9 cellular contexts compared by ENCODE assay signal in genomic region chr17:7613769-7614421, GRCh38. TPM values are rescaled to one million over a fixed set of nuclear protein-coding genes. Genes with fewer than 3 reads are reported as not detected.
DNase-seq lines count a peak whose midpoint lies in the region; ATAC-seq, FAIRE-seq and TF ChIP-seq lines count a peak whose summit lies in the region.
"Had no signal": no experiment of that assay in that cellular context is flagged by ENCODE, and none has a peak within 500 bp of the region (broad histone marks: within the 10 kb centered on the region; RNA-seq: fewer than 3 reads in every experiment).

No MANE protein-coding gene starts in this region.

- ATAC-seq in K562, result no peak
- ATAC-seq in lower lobe of right lung, result no peak

- H3K9me3 Mint-ChIP-seq in Caco-2 (ENCODE audit: unreplicated experiment) (no peaks in the 10 kb centered on the region), IgD-negative memory B cell (no peaks in the 10 kb centered on the region)

- H3K27ac Mint-ChIP-seq in Caco-2 (ENCODE audit: unreplicated experiment), result peak overlapping the region; percentile 94
- peak overlapping the region; percentile 49 to 90 (median 64) for H3K27ac Mint-ChIP-seq in IgD-negative memory B cell

- H3K27ac ChIP-seq in K562 (ENCODE audit: extremely low read depth, low read depth, low read length), result peak overlapping the region; percentile 80
- peak overlapping the region; percentile 88 for H3K27ac ChIP-seq in lower lobe of right lung
- H3K27ac ChIP-seq in uterus, result peak overlapping the region; percentile 92 to 94

- H3K4me1 Mint-ChIP-seq in Caco-2 (ENCODE audit: low read depth, unreplicated experiment) (peaks cover 20% of the 10 kb centered on the region), IgD-negative memory B cell (peaks cover 22 to 27% (median 26%) of the 10 kb centered on the region in 3 donors)

- H3K36me3 ChIP-seq in Caco-2 (ENCODE audit: control insufficient read depth, insufficient read depth, low read length) (no peaks in the 10 kb centered on the region), K562 (ENCODE audit: control insufficient read depth, insufficient read depth, low read length) (peaks cover 14% of the 10 kb centered on the region; the same call in 2 of the 3 replicates), lower lobe of right lung (peaks cover 15% of the 10 kb centered on the region), uterus (no peaks in the 10 kb centered on the region)

- peak overlapping the region; percentile 82 for H3K4me2 ChIP-seq in K562 (ENCODE audit: insufficient read depth, low read length)

- H3K36me3 Mint-ChIP-seq in Caco-2 (ENCODE audit: insufficient read depth, unreplicated experiment) (peaks cover 25% of the 10 kb centered on the region), IgD-negative memory B cell (no peaks in the 10 kb centered on the region)

- intact Hi-C loops in Caco-2 (cut with micrococcal nuclease; ENCODE audit: unreplicated experiment) (loop anchor here (2.0 kb wide), 1 partner anchor 41 kb away; no protein-coding TSS in a partner anchor), K562 (cut with micrococcal nuclease) (no loop called here), lower lobe of right lung (cut with DNase I) (no loop called here), uterus (cut with DNase I; ENCODE audit: low total_unique reads) (no loop called here)

- H4K20me1 ChIP-seq in K562 (replicated peaks; ENCODE audit: control insufficient read depth, insufficient read depth, low read length), result no peaks in the 10 kb centered on the region; the same call in 1 of the 2 replicates

- H3K4me3 ChIP-seq in Caco-2 (ENCODE audit: low read depth, low read length), result peak overlapping the region; percentile 57
- peak overlapping the region; percentile 81 for H3K4me3 ChIP-seq in K562
- H3K4me3 ChIP-seq in lower lobe of right lung, result peak overlapping the region; percentile 92
- peak overlapping the region; percentile 59 to 68 for H3K4me3 ChIP-seq in uterus

- BruUV-seq in Caco-2 (replicated peaks; lab: Mats Ljungman, UMichigan), result TSS peak; percentile 34
- BruUV-seq in K562 (replicated peaks; lab: Mats Ljungman, UMichigan), result TSS peak; percentile 54

- 0% methylated on average over 12 of the region's 19 CpGs for WGBS in K562 (ENCODE audit: insufficient coverage, low coverage, missing lambda C conversion rate)

- TF ChIP-seq CTCF in Caco-2 (IDR thresholded peaks at IDR 0.05; ENCODE audit: insufficient read depth in 1 of 2, low read depth in 1 of 2, low read length in 1 of 2, severe bottlenecking in 1 of 2, unreplicated experiment in 1 of 2) (no peak), K562 (IDR thresholded peaks at IDR 0.05 in 2 of 3, conservative IDR thresholded peaks at IDR 0.05 in 1 of 3; ENCODE audit: insufficient read depth in 2 of 3, low read depth in 1 of 3, low read length in 3 of 3) (no peak), lower lobe of right lung (IDR thresholded peaks at IDR 0.05) (no peak), uterus (IDR thresholded peaks at IDR 0.05) (no peak)

- H3K27me3 Mint-ChIP-seq in Caco-2 (ENCODE audit: insufficient read depth, unreplicated experiment), result no peaks in the 10 kb centered on the region
- no peaks in the 10 kb centered on the region for H3K27me3 Mint-ChIP-seq in IgD-negative memory B cell

- H3K4me1 ChIP-seq in Caco-2 (no peaks in the 10 kb centered on the region), K562 (replicated peaks in 1 of 2; ENCODE audit: control insufficient read depth in 2 of 2, insufficient read depth in 2 of 2, low read length in 2 of 2) (peaks cover 16 to 27% of the 10 kb centered on the region in 2 experiments; a peak in 4 of 5 replicates), lower lobe of right lung (peaks cover 33% of the 10 kb centered on the region), uterus (peaks cover 0 to 16% of the 10 kb centered on the region in 2 donors)

- no peak for DNase-seq in Caco-2
- no peak for DNase-seq in K562 (ENCODE audit: extremely low read depth in 1 of 4, low spot score in 3 of 4)
- peak; percentile 28 for DNase-seq in lower lobe of right lung
- DNase-seq in uterus, result no peak
- no peak for DNase-seq in NCI-H446 (lab: John Stamatoyannopoulos, UW)
- DNase-seq in NCI-H146 treated with DMSO at 0.1 percent for 48 hours (lab: John Stamatoyannopoulos, UW; ENCODE audit: unreplicated experiment), result no peak
- DNase-seq in amniotic stem cell (lab: John Stamatoyannopoulos, UW), result no peak

- POLR2A ChIA-PET in Caco-2 (lab: Charles Lee) (interaction anchor here (0.7 to 2.3 kb wide), 3 partner anchors 30 to 74 kb away, joined by 3 to 17 read pairs (median 11); partner anchors contain the start of genes MPDU1, TP53 and WRAP53), K562 (lab: Yijun Ruan, JAX) (interaction anchor here (0.8 to 4.0 kb wide), 4 partner anchors 23 to 245 kb away, joined by 3 to 28 read pairs (median 4); partner anchors contain the start of genes MPDU1 and TP53)

- no peak for TF ChIP-seq EP300 in K562 (IDR thresholded peaks at IDR 0.05; ENCODE audit: low read length)

- H2AFZ ChIP-seq in K562 (ENCODE audit: low read depth, low read length), result peak overlapping the region; percentile 4; the same call in 1 of the 2 replicates

- in situ Hi-C loops in K562 (cut with MboI), result no loop called here

- H3K9me3 ChIP-seq in Caco-2 (no peaks in the 10 kb centered on the region), K562 (replicated peaks; ENCODE audit: control insufficient read depth, insufficient read depth, low read depth, low read length) (no peaks in the 10 kb centered on the region), lower lobe of right lung (no peaks in the 10 kb centered on the region), uterus (no peaks in the 10 kb centered on the region)

- no peaks in the 10 kb centered on the region for H3K27me3 ChIP-seq in Caco-2 (replicated peaks; ENCODE audit: control insufficient read depth, insufficient read depth, low read length)
- no peaks in the 10 kb centered on the region for H3K27me3 ChIP-seq in K562 (ENCODE audit: control insufficient read depth in 2 of 2, insufficient read depth in 2 of 2, low read length in 2 of 2)
- no peaks in the 10 kb centered on the region for H3K27me3 ChIP-seq in lower lobe of right lung (ENCODE audit: low read depth)
- H3K27me3 ChIP-seq in uterus, result no peaks in the 10 kb centered on the region

- H3K4me3 Mint-ChIP-seq in Caco-2 (ENCODE audit: unreplicated experiment), result peak overlapping the region; percentile 98
- H3K4me3 Mint-ChIP-seq in IgD-negative memory B cell, result peak overlapping the region; percentile 84 to 93 (median 88)

- H3K79me2 ChIP-seq in K562 (ENCODE audit: control insufficient read depth, insufficient read depth, low read length), result peaks cover 51% of the 10 kb centered on the region

- no peak for TF ChIP-seq POLR2A in K562 (conservative IDR thresholded peaks at IDR 0.05)
- TF ChIP-seq POLR2A in uterus (IDR thresholded peaks at IDR 0.05), result no peak

- H3K9me1 ChIP-seq in K562 (ENCODE audit: control insufficient read depth, insufficient read depth, low read length), result peaks cover 6% of the 10 kb centered on the region

- TF ChIP-seq RAD21 in K562 (CRISPR knock-in tag; conservative IDR thresholded peaks at IDR 0.05 in 1 of 2, IDR thresholded peaks at IDR 0.05 in 1 of 2), result no peak

- FAIRE-seq in K562 (lab: Jason Lieb, UNC), result peak; percentile 54
- FAIRE-seq: TTC549 had no signal

- peak overlapping the region; percentile 80 to 96 for H3K9ac ChIP-seq in K562 (ENCODE audit: insufficient read depth in 1 of 2, low read depth in 2 of 2, low read length in 2 of 2)

- CTCF ChIA-PET in Caco-2 (lab: Charles Lee) (interaction anchor here (0.7 to 2.3 kb wide), 4 partner anchors 11 to 43 kb away, joined by 4 to 9 read pairs (median 4); partner anchors contain the start of gene SAT2), K562 (lab: Yijun Ruan, JAX; ENCODE audit: low intra/inter-chr PET ratio) (no interaction called here)

RNA-seq across cellular contexts. Expression of gene FXR2, which starts 0.8 kb away (rescaled TPM):
- total RNA-seq in Caco-2 (2022), result 20.5 and 25.3 TPM in 2 replicates
- 20.0 TPM for polyA plus RNA-seq in IgD-negative memory B cell
- 55.0 and 77.8 TPM in 2 replicates for total RNA-seq in K562 (2011; cell fraction: chromatin; rRNA removed; ENCODE audit: low replicate concordance)
- total RNA-seq in K562 (2011; cell fraction: nucleolus; rRNA removed), result 36.3 and 40.7 TPM in 2 replicates
- total RNA-seq in K562 (2011; cell fraction: nucleoplasm; rRNA removed), result 44.5 and 48.9 TPM in 2 replicates
- total RNA-seq in K562 (2014; rRNA removed), result 26.3 and 38.6 TPM in 2 replicates
- total RNA-seq in K562 (2014; rRNA removed; fragmentation: Illumina TruSeq; extraction: Trizol), result 20.2 and 21.4 TPM in 2 replicates
- 22.0 and 22.3 TPM in 2 replicates for total RNA-seq in K562 (2015; rRNA removed; fragmentation: Illumina TruSeq; extraction: Trizol)
- 28.3 and 29.9 TPM in 2 replicates for total RNA-seq in K562 (2021)
- polyA plus RNA-seq in K562 (2011; rRNA removed), result 24.5 and 35.0 TPM in 2 replicates
- 43.3 and 66.3 TPM in 2 replicates for polyA plus RNA-seq in K562 (2011; cell fraction: cytosol; rRNA removed)
- 55.9 and 74.2 TPM in 2 replicates for polyA plus RNA-seq in K562 (2011; cell fraction: nucleus; rRNA removed)
- polyA plus RNA-seq in K562 (2012), result 23.8 and 29.2 TPM in 2 replicates
- polyA plus RNA-seq in K562 (2014; fragmentation: Illumina TruSeq; extraction: Trizol), result 41.0 and 49.3 TPM in 2 replicates
- polyA plus RNA-seq in K562 (2014; fragmentation: Nextera tagmentation; extraction: Ambion mirVana), result 1 to 10 TPM; 2.0 to 2.2 TPM
- polyA plus RNA-seq in K562 (2014; rRNA removed), result 28.4 and 35.0 TPM in 2 replicates
- 18.4 and 23.0 TPM in 2 replicates for polyA minus RNA-seq in K562 (2011; rRNA and poly(A)+ RNA removed)
- polyA minus RNA-seq in K562 (2011; cell fraction: cytosol; rRNA and poly(A)+ RNA removed), result 23.9 and 24.0 TPM in 2 replicates
- polyA minus RNA-seq in K562 (2011; cell fraction: nucleus; rRNA and poly(A)+ RNA removed), result 10.4 and 19.9 TPM in 2 replicates
- total RNA-seq in lower lobe of right lung, result 36.0 TPM
- total RNA-seq in uterus, result 10 to 100 TPM in 2 of 4 donors, 1 to 10 TPM in 2; 6.2 to 37.8 (median 20.1) TPM

RNA-seq across cellular contexts. Expression of gene SAT2, which starts 13.7 kb away (rescaled TPM):
- total RNA-seq in Caco-2 (2022) (33.0 TPM in 2 replicates), K562 (2014; rRNA removed) (3.7 and 5.2 TPM in 2 replicates), K562 (2014; rRNA removed; fragmentation: Illumina TruSeq; extraction: Trizol) (4.6 and 5.3 TPM in 2 replicates), K562 (2015; rRNA removed; fragmentation: Illumina TruSeq; extraction: Trizol) (8.0 and 8.8 TPM in 2 replicates), K562 (2021) (6.7 and 7.5 TPM in 2 replicates), lower lobe of right lung (86.3 TPM), uterus (10 to 100 TPM; 18.5 to 74.8 (median 46.0) TPM)
- polyA plus RNA-seq in IgD-negative memory B cell (37.7 TPM), K562 (2011; rRNA removed) (3.3 and 3.9 TPM in 2 replicates), K562 (2014; fragmentation: Illumina TruSeq; extraction: Trizol) (4.9 and 5.7 TPM in 2 replicates), K562 (2014; fragmentation: Nextera tagmentation; extraction: Ambion mirVana) (1 to 10 TPM; 2.0 to 3.6 TPM), K562 (2014; rRNA removed) (4.9 and 7.0 TPM in 2 replicates)
- total RNA-seq in K562 (2011; cell fraction: chromatin; rRNA removed; ENCODE audit: low replicate concordance), result 6.7 and 7.8 TPM in 2 replicates
- 4.7 and 5.5 TPM in 2 replicates for total RNA-seq in K562 (2011; cell fraction: nucleolus; rRNA removed)
- 5.3 and 6.5 TPM in 2 replicates for total RNA-seq in K562 (2011; cell fraction: nucleoplasm; rRNA removed)
- polyA plus RNA-seq in K562 (2011; cell fraction: cytosol; rRNA removed), result 1.8 and 3.3 TPM in 2 replicates
- polyA plus RNA-seq in K562 (2011; cell fraction: nucleus; rRNA removed), result 12.0 and 17.8 TPM in 2 replicates
- polyA plus RNA-seq in K562 (2012), result 11.6 and 30.1 TPM in 2 replicates
- 1.1 and 2.0 TPM in 2 replicates for polyA minus RNA-seq in K562 (2011; rRNA and poly(A)+ RNA removed)
- not detected in 2 replicates for polyA minus RNA-seq in K562 (2011; cell fraction: cytosol; rRNA and poly(A)+ RNA removed)
- 1.6 and 1.9 TPM in 2 replicates for polyA minus RNA-seq in K562 (2011; cell fraction: nucleus; rRNA and poly(A)+ RNA removed)

RNA-seq across cellular contexts. Expression of gene SHBG, which starts 16.0 kb away (rescaled TPM):
- 0.93 and 1.2 TPM in 2 replicates for total RNA-seq in Caco-2 (2022)
- polyA plus RNA-seq in IgD-negative memory B cell, result not detected
- total RNA-seq in K562 (2011; cell fraction: chromatin; rRNA removed; ENCODE audit: low replicate concordance), result not detected in 2 replicates
- total RNA-seq in K562 (2011; cell fraction: nucleolus; rRNA removed), result not detected in 2 replicates
- not detected in 2 replicates for total RNA-seq in K562 (2011; cell fraction: nucleoplasm; rRNA removed)
- not detected in 2 replicates for total RNA-seq in K562 (2014; rRNA removed)
- total RNA-seq in K562 (2014; rRNA removed; fragmentation: Illumina TruSeq; extraction: Trizol), result not detected in 2 replicates
- total RNA-seq in K562 (2015; rRNA removed; fragmentation: Illumina TruSeq; extraction: Trizol), result not detected in 2 replicates
- not detected in 2 replicates for total RNA-seq in K562 (2021)
- not detected in 2 replicates for polyA plus RNA-seq in K562 (2011; rRNA removed)
- polyA plus RNA-seq in K562 (2011; cell fraction: cytosol; rRNA removed), result not detected in 2 replicates
- polyA plus RNA-seq in K562 (2011; cell fraction: nucleus; rRNA removed), result 0.23 TPM in 1 of 2 replicates, not detected in the other
- 0.10 TPM in 1 of 2 replicates, not detected in the other for polyA plus RNA-seq in K562 (2012)
- not detected in 2 replicates for polyA plus RNA-seq in K562 (2014; fragmentation: Illumina TruSeq; extraction: Trizol)
- polyA plus RNA-seq in K562 (2014; fragmentation: Nextera tagmentation; extraction: Ambion mirVana), result not detected
- polyA plus RNA-seq in K562 (2014; rRNA removed), result not detected in 2 replicates
- polyA minus RNA-seq in K562 (2011; rRNA and poly(A)+ RNA removed), result 0.53 TPM in 1 of 2 replicates, not detected in the other
- polyA minus RNA-seq in K562 (2011; cell fraction: cytosol; rRNA and poly(A)+ RNA removed), result not detected in 2 replicates
- polyA minus RNA-seq in K562 (2011; cell fraction: nucleus; rRNA and poly(A)+ RNA removed), result not detected in 2 replicates
- not detected for total RNA-seq in lower lobe of right lung
- 1 to 10 TPM in 1 of 4 donors, under 1 TPM in 1, not detected in 2; 0.21 to 1.1 TPM for total RNA-seq in uterus

RNA-seq across cellular contexts. Expression of gene SOX15, which starts 24.0 kb away (rescaled TPM):
- total RNA-seq in Caco-2 (2022) (0.53 TPM in 1 of 2 replicates, not detected in the other), K562 (2014; rRNA removed) (0.23 and 0.24 TPM in 2 replicates), K562 (2014; rRNA removed; fragmentation: Illumina TruSeq; extraction: Trizol) (not detected in 2 replicates), K562 (2015; rRNA removed; fragmentation: Illumina TruSeq; extraction: Trizol) (not detected in 2 replicates), K562 (2021) (0.16 TPM in 1 of 2 replicates, not detected in the other), lower lobe of right lung (0.47 TPM), uterus (1 to 10 TPM in 3 of 4 donors, not detected in 1; 1.0 to 7.3 (median 1.1) TPM)
- polyA plus RNA-seq in IgD-negative memory B cell (not detected), K562 (2011; rRNA removed) (0.16 TPM in 1 of 2 replicates, not detected in the other), K562 (2014; fragmentation: Illumina TruSeq; extraction: Trizol) (not detected in 2 replicates), K562 (2014; fragmentation: Nextera tagmentation; extraction: Ambion mirVana) (under 1 TPM in 1 of 2 experiments, not detected in 1; 0.07 TPM), K562 (2014; rRNA removed) (0.33 TPM in 1 of 2 replicates, not detected in the other)
- total RNA-seq in K562 (2011; cell fraction: chromatin; rRNA removed; ENCODE audit: low replicate concordance), result 1.1 and 1.3 TPM in 2 replicates
- 1.2 TPM in 2 replicates for total RNA-seq in K562 (2011; cell fraction: nucleolus; rRNA removed)
- 0.37 and 1.1 TPM in 2 replicates for total RNA-seq in K562 (2011; cell fraction: nucleoplasm; rRNA removed)
- polyA plus RNA-seq in K562 (2011; cell fraction: cytosol; rRNA removed), result 0.09 and 0.19 TPM in 2 replicates
- polyA plus RNA-seq in K562 (2011; cell fraction: nucleus; rRNA removed), result 0.76 and 1.2 TPM in 2 replicates
- polyA plus RNA-seq in K562 (2012), result 1.1 and 1.9 TPM in 2 replicates
- not detected in 2 replicates for polyA minus RNA-seq in K562 (2011; rRNA and poly(A)+ RNA removed)
- polyA minus RNA-seq in K562 (2011; cell fraction: cytosol; rRNA and poly(A)+ RNA removed), result not detected in 2 replicates
- polyA minus RNA-seq in K562 (2011; cell fraction: nucleus; rRNA and poly(A)+ RNA removed), result 0.40 and 0.44 TPM in 2 replicates

RNA-seq across cellular contexts. Expression of gene MPDU1, which starts 30.2 kb away (rescaled TPM):
- 44.2 and 49.7 TPM in 2 replicates for total RNA-seq in Caco-2 (2022)
- 37.9 TPM for polyA plus RNA-seq in IgD-negative memory B cell
- total RNA-seq in K562 (2011; cell fraction: chromatin; rRNA removed; ENCODE audit: low replicate concordance), result 63.6 and 172 TPM in 2 replicates
- 230 and 236 TPM in 2 replicates for total RNA-seq in K562 (2011; cell fraction: nucleolus; rRNA removed)
- 165 and 169 TPM in 2 replicates for total RNA-seq in K562 (2011; cell fraction: nucleoplasm; rRNA removed)
- 53.5 and 78.9 TPM in 2 replicates for total RNA-seq in K562 (2014; rRNA removed)
- total RNA-seq in K562 (2014; rRNA removed; fragmentation: Illumina TruSeq; extraction: Trizol), result 68.3 and 80.2 TPM in 2 replicates
- total RNA-seq in K562 (2015; rRNA removed; fragmentation: Illumina TruSeq; extraction: Trizol), result 78.5 and 85.0 TPM in 2 replicates
- total RNA-seq in K562 (2021), result 55.5 and 63.7 TPM in 2 replicates
- 160 and 161 TPM in 2 replicates for polyA plus RNA-seq in K562 (2011; rRNA removed)
- polyA plus RNA-seq in K562 (2011; cell fraction: cytosol; rRNA removed), result 292 and 301 TPM in 2 replicates
- 85.8 and 92.2 TPM in 2 replicates for polyA plus RNA-seq in K562 (2011; cell fraction: nucleus; rRNA removed)
- 66.5 and 66.7 TPM in 2 replicates for polyA plus RNA-seq in K562 (2012)
- 172 and 179 TPM in 2 replicates for polyA plus RNA-seq in K562 (2014; fragmentation: Illumina TruSeq; extraction: Trizol)
- 10 to 100 TPM in 1 of 2 experiments, 1 to 10 TPM in 1; 4.9 to 21.8 TPM for polyA plus RNA-seq in K562 (2014; fragmentation: Nextera tagmentation; extraction: Ambion mirVana)
- polyA plus RNA-seq in K562 (2014; rRNA removed), result 77.1 and 86.7 TPM in 2 replicates
- 77.8 and 107 TPM in 2 replicates for polyA minus RNA-seq in K562 (2011; rRNA and poly(A)+ RNA removed)
- polyA minus RNA-seq in K562 (2011; cell fraction: cytosol; rRNA and poly(A)+ RNA removed), result 35.2 and 43.8 TPM in 2 replicates
- 15.8 and 18.0 TPM in 2 replicates for polyA minus RNA-seq in K562 (2011; cell fraction: nucleus; rRNA and poly(A)+ RNA removed)
- 55.3 TPM for total RNA-seq in lower lobe of right lung
- 10 to 100 TPM in 3 of 4 donors, 1 to 10 TPM in 1; 2.6 to 63.6 (median 35.0) TPM for total RNA-seq in uterus
